1 cellular context compared by ENCODE assay signal in the genomic region with DNA sequence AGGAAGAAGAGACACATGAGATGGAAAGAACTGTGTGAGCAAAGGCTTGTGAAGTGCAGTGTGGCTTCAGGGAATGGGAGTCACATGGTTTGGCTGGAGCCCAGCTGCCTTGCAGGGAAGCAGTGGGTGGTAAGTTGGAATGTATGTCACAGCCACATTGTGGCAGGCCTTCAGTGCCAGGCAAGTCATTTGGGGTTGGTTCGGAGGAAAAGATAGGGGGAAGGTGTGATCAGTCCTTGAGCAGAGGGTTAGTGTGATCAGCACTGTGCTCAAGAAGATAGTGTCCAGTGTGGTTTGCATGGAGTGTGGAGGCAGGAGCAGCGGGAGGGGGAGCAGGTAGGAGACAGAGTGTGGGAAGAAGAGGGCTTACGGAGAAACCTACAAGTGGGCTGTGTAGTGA.
TF ChIP-seq lines count a peak whose summit lies in the region.

No MANE protein-coding gene starts in this region.

TF ChIP-seq in HepG2, 621 proteins besides CTCF, POLR2A, EP300 and RAD21:
- TF ChIP-seq ZNF710 (CRISPR knock-in tag; IDR thresholded peaks at IDR 0.05; ENCODE audit: borderline replicate concordance), result no peak
- no peak for TF ChIP-seq IKZF5 (CRISPR knock-in tag; IDR thresholded peaks at IDR 0.05)
- no peak for TF ChIP-seq GTF2F1 (IDR thresholded peaks at IDR 0.05; ENCODE audit: low read length)
- TF ChIP-seq, protein P1, sequence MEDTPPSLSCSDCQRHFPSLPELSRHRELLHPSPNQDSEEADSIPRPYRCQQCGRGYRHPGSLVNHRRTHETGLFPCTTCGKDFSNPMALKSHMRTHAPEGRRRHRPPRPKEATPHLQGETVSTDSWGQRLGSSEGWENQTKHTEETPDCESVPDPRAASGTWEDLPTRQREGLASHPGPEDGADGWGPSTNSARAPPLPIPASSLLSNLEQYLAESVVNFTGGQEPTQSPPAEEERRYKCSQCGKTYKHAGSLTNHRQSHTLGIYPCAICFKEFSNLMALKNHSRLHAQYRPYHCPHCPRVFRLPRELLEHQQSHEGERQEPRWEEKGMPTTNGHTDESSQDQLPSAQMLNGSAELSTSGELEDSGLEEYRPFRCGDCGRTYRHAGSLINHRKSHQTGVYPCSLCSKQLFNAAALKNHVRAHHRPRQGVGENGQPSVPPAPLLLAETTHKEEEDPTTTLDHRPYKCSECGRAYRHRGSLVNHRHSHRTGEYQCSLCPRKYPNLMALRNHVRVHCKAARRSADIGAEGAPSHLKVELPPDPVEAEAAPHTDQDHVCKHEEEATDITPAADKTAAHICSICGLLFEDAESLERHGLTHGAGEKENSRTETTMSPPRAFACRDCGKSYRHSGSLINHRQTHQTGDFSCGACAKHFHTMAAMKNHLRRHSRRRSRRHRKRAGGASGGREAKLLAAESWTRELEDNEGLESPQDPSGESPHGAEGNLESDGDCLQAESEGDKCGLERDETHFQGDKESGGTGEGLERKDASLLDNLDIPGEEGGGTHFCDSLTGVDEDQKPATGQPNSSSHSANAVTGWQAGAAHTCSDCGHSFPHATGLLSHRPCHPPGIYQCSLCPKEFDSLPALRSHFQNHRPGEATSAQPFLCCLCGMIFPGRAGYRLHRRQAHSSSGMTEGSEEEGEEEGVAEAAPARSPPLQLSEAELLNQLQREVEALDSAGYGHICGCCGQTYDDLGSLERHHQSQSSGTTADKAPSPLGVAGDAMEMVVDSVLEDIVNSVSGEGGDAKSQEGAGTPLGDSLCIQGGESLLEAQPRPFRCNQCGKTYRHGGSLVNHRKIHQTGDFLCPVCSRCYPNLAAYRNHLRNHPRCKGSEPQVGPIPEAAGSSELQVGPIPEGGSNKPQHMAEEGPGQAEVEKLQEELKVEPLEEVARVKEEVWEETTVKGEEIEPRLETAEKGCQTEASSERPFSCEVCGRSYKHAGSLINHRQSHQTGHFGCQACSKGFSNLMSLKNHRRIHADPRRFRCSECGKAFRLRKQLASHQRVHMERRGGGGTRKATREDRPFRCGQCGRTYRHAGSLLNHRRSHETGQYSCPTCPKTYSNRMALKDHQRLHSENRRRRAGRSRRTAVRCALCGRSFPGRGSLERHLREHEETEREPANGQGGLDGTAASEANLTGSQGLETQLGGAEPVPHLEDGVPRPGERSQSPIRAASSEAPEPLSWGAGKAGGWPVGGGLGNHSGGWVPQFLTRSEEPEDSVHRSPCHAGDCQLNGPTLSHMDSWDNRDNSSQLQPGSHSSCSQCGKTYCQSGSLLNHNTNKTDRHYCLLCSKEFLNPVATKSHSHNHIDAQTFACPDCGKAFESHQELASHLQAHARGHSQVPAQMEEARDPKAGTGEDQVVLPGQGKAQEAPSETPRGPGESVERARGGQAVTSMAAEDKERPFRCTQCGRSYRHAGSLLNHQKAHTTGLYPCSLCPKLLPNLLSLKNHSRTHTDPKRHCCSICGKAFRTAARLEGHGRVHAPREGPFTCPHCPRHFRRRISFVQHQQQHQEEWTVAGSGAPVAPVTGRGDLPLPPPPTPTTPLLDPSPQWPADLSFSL (CRISPR knock-in tag; IDR thresholded peaks at IDR 0.05), result no peak
- TF ChIP-seq ZSCAN25 (CRISPR knock-in tag; IDR thresholded peaks at IDR 0.05), result no peak
- no peak for TF ChIP-seq ZNF512B (CRISPR knock-in tag; IDR thresholded peaks at IDR 0.05; ENCODE audit: borderline replicate concordance)
- no peak for TF ChIP-seq ZBTB21 (CRISPR knock-in tag; IDR thresholded peaks at IDR 0.05)
- TF ChIP-seq HNF1B (CRISPR knock-in tag; IDR thresholded peaks at IDR 0.05), result no peak
- TF ChIP-seq POGZ (CRISPR knock-in tag; IDR thresholded peaks at IDR 0.05), result no peak
- no peak for TF ChIP-seq RFX1 (IDR thresholded peaks at IDR 0.05)
- no peak for TF ChIP-seq SNAI1 (CRISPR knock-in tag; IDR thresholded peaks at IDR 0.05; ENCODE audit: borderline replicate concordance)
- TF ChIP-seq MAF1 (CRISPR knock-in tag; IDR thresholded peaks at IDR 0.05; ENCODE audit: borderline replicate concordance), result no peak
- TF ChIP-seq JARID2 (CRISPR knock-in tag; IDR thresholded peaks at IDR 0.05; ENCODE audit: insufficient replicate concordance), result no peak
- TF ChIP-seq SMYD3 (CRISPR knock-in tag; IDR thresholded peaks at IDR 0.05), result no peak
- TF ChIP-seq ZFP82 (CRISPR knock-in tag; IDR thresholded peaks at IDR 0.05; ENCODE audit: borderline replicate concordance), result no peak
- no peak for TF ChIP-seq MXD3 (CRISPR knock-in tag; IDR thresholded peaks at IDR 0.05)
- no peak for TF ChIP-seq PAX8 (CRISPR knock-in tag; IDR thresholded peaks at IDR 0.05; ENCODE audit: borderline replicate concordance)
- TF ChIP-seq MAFG (CRISPR knock-in tag; IDR thresholded peaks at IDR 0.05), result no peak
